ENCODE assay signal across 20 cellular contexts in genomic region chr10:43074827-43075611, GRCh38. TPM values are rescaled to one million over a fixed set of nuclear protein-coding genes. Genes with fewer than 3 reads are reported as not detected.
"Had no signal": no experiment of that assay in that cellular context is flagged by ENCODE, and none has a peak within 500 bp of the region (broad histone marks: within the 10 kb centered on the region; RNA-seq: fewer than 3 reads in every experiment).

No MANE protein-coding gene starts in this region.

- H3K27ac ChIP-seq: brain microvascular endothelial cell, VCaP had no signal

- H3K4me3 ChIP-seq: K562 had no signal

- DNase-seq: activated CD4-positive, alpha-beta memory T cell treated with anti-CD3 and anti-CD28 coated beads, Interleukin-2, amount 10 ng/mL, durations not matched to agents 7 days and 5 days; activated CD4-positive, alpha-beta T cell treated with anti-CD3 and anti-CD28 coated beads for 36 hours; activated CD4-positive, alpha-beta T cell treated with anti-CD3 and anti-CD28 coated beads, Interleukin-2, amount 50 U/mL, for 1 hour; activated CD4-positive, CD25-positive, alpha-beta regulatory T cell; activated gamma-delta T cell treated with Interleukin-2 at 50 U/mL for 16 hours; activated naive CD4-positive, alpha-beta T cell treated with anti-CD3 and anti-CD28 coated beads, Interleukin-2, amount 10 ng/mL, durations not matched to agents 7 days and 5 days; activated naive CD8-positive, alpha-beta T cell treated with anti-CD3 and anti-CD28 coated beads for 36 hours; activated T-cell treated with anti-CD3 and anti-CD28 coated beads for 4 hours; brain microvascular endothelial cell; MM.1S; NCI-H1105; NCI-H1436; NCI-H1694 treated with DMSO at 0.1 percent for 48 hours; NCI-H2029 treated with DMSO at 0.1 percent for 48 hours; NCI-H345; NCI-H526 treated with DMSO at 0.1 percent for 48 hours; NK-92 treated with Interleukin-12 subunit alpha and Interleukin-12 subunit beta, amount 100 ng/mL, for 24 hours; SIG-M5 had no signal

- H3K36me3 ChIP-seq: brain microvascular endothelial cell had no signal

- ATAC-seq: activated CD4-positive, alpha-beta T cell treated with anti-CD3 and anti-CD28 coated beads for 36 hours had no signal

RNA-seq across cellular contexts. Expression of gene RET, which starts 1.9 kb away (rescaled TPM):
- total RNA-seq: activated naive CD8-positive, alpha-beta T cell treated with anti-CD3 and anti-CD28 coated beads for 36 hours had no signal
- polyA plus RNA-seq: K562 had no signal
